In the genomic region with DNA sequence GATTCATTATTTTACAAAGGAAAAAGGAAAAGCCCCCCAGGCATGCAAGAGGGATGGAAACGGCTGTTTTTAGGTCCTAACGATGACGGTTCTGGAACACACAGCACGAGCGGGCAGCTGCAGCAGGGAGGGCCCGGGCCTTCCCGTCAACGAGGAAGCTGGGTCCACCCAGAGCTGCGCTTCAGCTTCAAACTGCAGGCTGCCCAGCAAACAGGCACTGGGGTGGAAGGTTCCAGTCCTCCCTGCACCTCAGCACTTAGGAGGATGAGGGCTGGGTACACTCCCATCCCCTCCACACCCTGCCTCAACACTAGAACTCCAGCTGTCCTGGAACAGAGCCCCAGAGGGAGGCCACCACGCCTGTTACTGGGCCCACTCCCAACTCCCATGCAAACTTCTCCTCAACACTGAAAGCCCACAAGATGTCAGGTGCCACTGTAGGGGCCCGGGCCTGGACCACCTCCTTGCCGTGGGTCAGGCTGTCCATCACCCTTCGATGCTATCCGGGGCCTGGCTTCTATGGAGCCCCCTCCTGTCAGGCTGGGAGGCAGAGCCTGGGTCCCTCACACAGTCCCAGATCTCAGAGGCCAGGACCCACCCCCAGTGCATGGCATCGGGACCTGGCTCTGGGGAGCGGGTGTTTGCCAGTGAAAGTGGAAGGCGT, we compare ENCODE assay signal across 26 cellular contexts. TPM values are rescaled to one million over a fixed set of nuclear protein-coding genes. Genes with fewer than 3 reads are reported as not detected.
DNase-seq lines count a peak whose midpoint lies in the region; ATAC-seq, FAIRE-seq and TF ChIP-seq lines count a peak whose summit lies in the region.
"Had no signal": no experiment of that assay in that cellular context is flagged by ENCODE, and none has a peak within 500 bp of the region (broad histone marks: within the 10 kb centered on the region; RNA-seq: fewer than 3 reads in every experiment).

No MANE protein-coding gene starts in this region.

- H2AK9ac ChIP-seq in IMR-90 (replicated peaks; ENCODE audit: low read depth, low read length, poor library complexity) = peak overlapping the region; percentile 28

- H3K36me3 Mint-ChIP-seq in activated CD8-positive, alpha-beta memory T cell treated with anti-CD3 and anti-CD28 coated beads, Interleukin-2, amount 10 ng/mL, durations not matched to agents 7 days and 5 days = no peaks in the 10 kb centered on the region
- H3K36me3 Mint-ChIP-seq in activated T-cell treated with anti-CD3 and anti-CD28 coated beads, Interleukin-2, amount 50 U/mL, for 24 hours (ENCODE audit: low read depth) = no peaks in the 10 kb centered on the region
- H3K36me3 Mint-ChIP-seq: CD4-positive, alpha-beta memory T cell had no signal

- no peak overlapping the region for H2BK15ac ChIP-seq in IMR-90 (ENCODE audit: low read depth, low read length)

- H4K20me1 ChIP-seq in IMR-90 (ENCODE audit: insufficient read depth, low read length) = no peaks in the 10 kb centered on the region

- no peaks in the 10 kb centered on the region for H3K9me3 Mint-ChIP-seq in activated CD8-positive, alpha-beta memory T cell treated with anti-CD3 and anti-CD28 coated beads, Interleukin-2, amount 10 ng/mL, durations not matched to agents 7 days and 5 days (ENCODE audit: low read depth)
- H3K9me3 Mint-ChIP-seq in activated T-cell treated with anti-CD3 and anti-CD28 coated beads, Interleukin-2, amount 50 U/mL, for 24 hours = no peaks in the 10 kb centered on the region
- H3K9me3 Mint-ChIP-seq: CD4-positive, alpha-beta memory T cell had no signal

- TF ChIP-seq RAD21 in IMR-90 (IDR thresholded peaks at IDR 0.05; ENCODE audit: low read length) = no peak

- BruUV-seq in IMR-90 (replicated peaks; lab: Mats Ljungman, UMichigan) = no TSS peak

- ATAC-seq in IMR-90 (ENCODE audit: low read depth) = no peak
- peak in 3 of 4 donors; percentile 17 to 54 (median 53) for ATAC-seq in heart left ventricle
- no peak for ATAC-seq in activated CD8-positive, alpha-beta memory T cell treated with anti-CD3 and anti-CD28 coated beads, Interleukin-2, amount 10 ng/mL, durations not matched to agents 7 days and 5 days
- no peak for ATAC-seq in HG03025 (IDR thresholded peaks at IDR 0.05; ENCODE audit: low FRiP score, unreplicated experiment)
- ATAC-seq: A549, GM12878, HCT116 had no signal

- H3K27me3 ChIP-seq in IMR-90 (ENCODE audit: control insufficient read depth, insufficient read depth, low read length) (peaks cover 2% of the 10 kb centered on the region; the same call in 1 of the 2 replicates), heart left ventricle (no peaks in the 10 kb centered on the region), sigmoid colon (no peaks in the 10 kb centered on the region)
- H3K27me3 ChIP-seq: Peyer's patch had no signal

- TF ChIP-seq CTCF in IMR-90 (conservative IDR thresholded peaks at IDR 0.05; ENCODE audit: low read depth, low read length) (no peak), heart left ventricle (IDR thresholded peaks at IDR 0.05) (no peak), kidney (IDR thresholded peaks at IDR 0.05; ENCODE audit: borderline replicate concordance, extremely low read depth, insufficient read depth) (no peak), sigmoid colon (IDR thresholded peaks at IDR 0.05) (no peak)

- no peak overlapping the region for H3K18ac ChIP-seq in IMR-90 (ENCODE audit: low read depth, low read length)

- no peak overlapping the region for H2BK120ac ChIP-seq in IMR-90 (ENCODE audit: low read depth, low read length)

- no peaks in the 10 kb centered on the region for H3K79me1 ChIP-seq in IMR-90 (ENCODE audit: low read depth in 1 of 2, low read length in 2 of 2)

- no peak overlapping the region for H3K56ac ChIP-seq in IMR-90 (ENCODE audit: extremely low read depth, insufficient read depth, low read length)

- H3K9ac ChIP-seq in IMR-90 (ENCODE audit: low read depth, low read length) (no peak overlapping the region), kidney (ENCODE audit: low read length in 2 of 2) (no peak overlapping the region)

- H3K27ac ChIP-seq in IMR-90 (ENCODE audit: insufficient read depth, low read length) = no peak overlapping the region
- H3K27ac ChIP-seq in heart left ventricle = peak overlapping the region in 2 of 12 donors; percentile 28 to 53
- H3K27ac ChIP-seq in kidney (ENCODE audit: low read depth in 2 of 2, low read length in 2 of 2) = no peak overlapping the region
- no peak overlapping the region for H3K27ac ChIP-seq in sigmoid colon
- H3K27ac ChIP-seq: A549, HL-60, Peyer's patch had no signal

- no peak overlapping the region for H3K23ac ChIP-seq in IMR-90 (ENCODE audit: low read depth, low read length)

- H4K91ac ChIP-seq in IMR-90 (ENCODE audit: insufficient read depth, low read depth, low read length) = no peak overlapping the region

- no peak overlapping the region for H3K4me3 Mint-ChIP-seq in activated CD8-positive, alpha-beta memory T cell treated with anti-CD3 and anti-CD28 coated beads, Interleukin-2, amount 10 ng/mL, durations not matched to agents 7 days and 5 days
- no peak overlapping the region for H3K4me3 Mint-ChIP-seq in activated T-cell treated with anti-CD3 and anti-CD28 coated beads, Interleukin-2, amount 50 U/mL, for 24 hours

- H3K9me3 ChIP-seq in IMR-90 (ENCODE audit: control insufficient read depth, insufficient read depth, low read length) = no peaks in the 10 kb centered on the region
- H3K9me3 ChIP-seq in heart left ventricle = no peaks in the 10 kb centered on the region
- H3K9me3 ChIP-seq in kidney (ENCODE audit: control insufficient read depth in 1 of 2, low read length in 2 of 2) = no peaks in the 10 kb centered on the region
- H3K9me3 ChIP-seq in sigmoid colon = no peaks in the 10 kb centered on the region
- H3K9me3 ChIP-seq: A549, Caco-2, Peyer's patch had no signal

- H3K27me3 Mint-ChIP-seq in activated CD8-positive, alpha-beta memory T cell treated with anti-CD3 and anti-CD28 coated beads, Interleukin-2, amount 10 ng/mL, durations not matched to agents 7 days and 5 days = no peaks in the 10 kb centered on the region
- H3K27me3 Mint-ChIP-seq in activated T-cell treated with anti-CD3 and anti-CD28 coated beads, Interleukin-2, amount 50 U/mL, for 24 hours = peaks cover 5% of the 10 kb centered on the region

- DNase-seq in IMR-90 (no peak), heart left ventricle (no peak), kidney (peak; percentile 56), sigmoid colon (peak; percentile 64), NOMO-1 (lab: John Stamatoyannopoulos, UW; ENCODE audit: unreplicated experiment in 2 of 2) (no peak)
- no peak for DNase-seq in activated CD8-positive, alpha-beta memory T cell treated with anti-CD3 and anti-CD28 coated beads, Interleukin-2, amount 10 ng/mL, durations not matched to agents 7 days and 5 days
- no peak for DNase-seq in activated T-cell treated with anti-CD3 and anti-CD28 coated beads, Interleukin-2, amount 50 U/mL, for 24 hours
- DNase-seq: C1 segment of cervical spinal cord; Caco-2; CD4-positive, alpha-beta memory T cell; DMS79; EL; GDM1; NCI-H1092; NCI-H1417 treated with DMSO at 0.1 percent for 48 hours; NCI-H1694 treated with DMSO at 0.1 percent for 48 hours; NCI-H2081; NCI-H2227 treated with DMSO at 0.1 percent for 48 hours; NCI-H526 treated with DMSO at 0.1 percent for 48 hours had no signal

- H3K27ac Mint-ChIP-seq in activated CD8-positive, alpha-beta memory T cell treated with anti-CD3 and anti-CD28 coated beads, Interleukin-2, amount 10 ng/mL, durations not matched to agents 7 days and 5 days = no peak overlapping the region
- H3K27ac Mint-ChIP-seq in activated T-cell treated with anti-CD3 and anti-CD28 coated beads, Interleukin-2, amount 50 U/mL, for 24 hours = no peak overlapping the region
- H3K27ac Mint-ChIP-seq: CD4-positive, alpha-beta memory T cell had no signal

- no peak overlapping the region for H2AFZ ChIP-seq in IMR-90 (replicated peaks; ENCODE audit: low read length, poor library complexity)

- H3K4ac ChIP-seq in IMR-90 (ENCODE audit: low read depth, low read length) = no peak overlapping the region

- no peak for FAIRE-seq in kidney (lab: Jason Lieb, UNC)
- FAIRE-seq: A549, GM12878 had no signal

- no peak for TF ChIP-seq POLR2A in IMR-90 (IDR thresholded peaks at IDR 0.05; ENCODE audit: low read depth, low read length)
- TF ChIP-seq POLR2A in heart left ventricle (IDR thresholded peaks at IDR 0.05) = no peak
- TF ChIP-seq POLR2A in sigmoid colon (IDR thresholded peaks at IDR 0.05) = no peak

- TF ChIP-seq EP300 in sigmoid colon (IDR thresholded peaks at IDR 0.05) = no peak

- intact Hi-C loops in IMR-90 (cut with micrococcal nuclease) (no loop called here), heart left ventricle (cut with DNase I) (loop anchor here in 1 of 10 donors (10.0 kb wide), 1 partner anchor 256 kb away; no protein-coding TSS in a partner anchor), kidney (cut with DNase I) (no loop called here), sigmoid colon (cut with DNase I) (no loop called here)

- no peaks in the 10 kb centered on the region for H3K9me1 ChIP-seq in IMR-90 (ENCODE audit: insufficient read depth, low read length)

- no peak overlapping the region for H3K4me3 ChIP-seq in IMR-90 (ENCODE audit: insufficient read depth, low read depth, low read length)
- H3K4me3 ChIP-seq in heart left ventricle = no peak overlapping the region
- no peak overlapping the region for H3K4me3 ChIP-seq in kidney (ENCODE audit: low read length in 2 of 2)
- H3K4me3 ChIP-seq in sigmoid colon = no peak overlapping the region
- H3K4me3 ChIP-seq: A549, GM12878, Peyer's patch had no signal

- CTCF ChIA-PET in IMR-90 (lab: Yijun Ruan, JAX) = no interaction called here
- CTCF ChIA-PET in activated CD8-positive, alpha-beta memory T cell treated with anti-CD3 and anti-CD28 coated beads, Interleukin-2, amount 10 ng/mL, durations not matched to agents 7 days and 5 days (lab: Charles Lee) = interaction anchor here (1.3 to 2.5 kb wide), 2 partner anchors 31 to 53 kb away, joined by 3 to 10 read pairs; partner anchors contain the start of gene RADIL

- H3K4me2 ChIP-seq in IMR-90 (ENCODE audit: low read depth, low read length) = no peak overlapping the region
- H3K4me2 ChIP-seq: A549 had no signal

- no peak overlapping the region for H3K14ac ChIP-seq in IMR-90 (replicated peaks; ENCODE audit: low read depth, low read length)

- H2BK5ac ChIP-seq in IMR-90 (ENCODE audit: low read depth, low read length, poor library complexity, severe bottlenecking) = no peak overlapping the region

- H3K4me1 ChIP-seq in IMR-90 (ENCODE audit: control insufficient read depth, insufficient read depth, low read length) (no peaks in the 10 kb centered on the region; the same call in 1 of the 2 replicates), heart left ventricle (peaks cover 0 to 5% (median 0%) of the 10 kb centered on the region in 12 donors), kidney (ENCODE audit: control insufficient read depth in 1 of 2, insufficient read depth in 1 of 2, low read depth in 1 of 2, low read length in 2 of 2) (no peaks in the 10 kb centered on the region), sigmoid colon (no peaks in the 10 kb centered on the region)
- H3K4me1 ChIP-seq: A549, Caco-2, Peyer's patch had no signal

- POLR2A ChIA-PET in IMR-90 (lab: Charles Lee; ENCODE audit: unreplicated experiment) = no interaction called here

- H2BK20ac ChIP-seq in IMR-90 (ENCODE audit: low read depth, low read length) = no peak overlapping the region

- dilution Hi-C loops in IMR-90 (cut with HindIII; ENCODE audit: low sequenced_read_pairs, unreplicated experiment) = no loop called here

- H4K8ac ChIP-seq in IMR-90 (ENCODE audit: low read depth in 2 of 2, low read length in 2 of 2) = no peak overlapping the region

- WGBS in IMR-90 (ENCODE audit: extremely low coverage in 2 of 2, insufficient read length in 1 of 2), 2 experiments = no CpG with 5 or more reads among the region's 17 CpGs
- WGBS in heart left ventricle, 4 donors = 66 to 86% (median 78%) methylated on average over 16 to 17 of the region's 17 CpGs
- 77 to 88% methylated on average over 17 of the region's 17 CpGs for WGBS in sigmoid colon, 2 donors

- H3K36me3 ChIP-seq in IMR-90 (ENCODE audit: control insufficient read depth, insufficient read depth, low read length) (no peaks in the 10 kb centered on the region), heart left ventricle (peaks cover 0 to 12% (median 0%) of the 10 kb centered on the region in 9 donors), kidney (ENCODE audit: control insufficient read depth in 1 of 2, insufficient read depth in 2 of 2, low read length in 2 of 2) (no peaks in the 10 kb centered on the region), sigmoid colon (no peaks in the 10 kb centered on the region)
- H3K36me3 ChIP-seq: Peyer's patch had no signal

- no peaks in the 10 kb centered on the region for H3K4me1 Mint-ChIP-seq in activated CD8-positive, alpha-beta memory T cell treated with anti-CD3 and anti-CD28 coated beads, Interleukin-2, amount 10 ng/mL, durations not matched to agents 7 days and 5 days
- H3K4me1 Mint-ChIP-seq in activated T-cell treated with anti-CD3 and anti-CD28 coated beads, Interleukin-2, amount 50 U/mL, for 24 hours (ENCODE audit: low read depth) = peaks cover 3% of the 10 kb centered on the region

- H2AK5ac ChIP-seq in IMR-90 (ENCODE audit: low read depth, low read length) = no peak overlapping the region

- no peak overlapping the region for H4K5ac ChIP-seq in IMR-90 (ENCODE audit: low read depth, low read length)

- in situ Hi-C loops in IMR-90 (cut with MboI; ENCODE audit: low sequenced_read_pairs) = no loop called here

RNA-seq across cellular contexts. Expression of gene PAPOLB, which starts 33.0 kb away (rescaled TPM):
- total RNA-seq in IMR-90 (2012; rRNA removed) (under 0.01 TPM in 2 replicates), heart left ventricle (under 1 TPM in 4 of 9 donors, not detected in 5; 0.05 to 0.38 (median 0.09) TPM), kidney (0.06 TPM), sigmoid colon (1 to 10 TPM in 1 of 4 donors, under 1 TPM in 2, not detected in 1; 0.27 to 1.1 (median 0.49) TPM)
- polyA plus RNA-seq in IMR-90 (2012; rRNA removed) (not detected in 2 replicates), heart left ventricle (under 1 TPM; 0.03 to 0.11 TPM), kidney (ENCODE audit: insufficient read depth, low read depth, low replicate concordance) (not detected), sigmoid colon (under 1 TPM in 1 of 3 donors, not detected in 2; 0.03 TPM)
- polyA plus RNA-seq in IMR-90 (2012; cell fraction: cytosol; rRNA removed) = not detected in 2 replicates
- not detected in 2 replicates for polyA plus RNA-seq in IMR-90 (2012; cell fraction: nucleus; rRNA removed; ENCODE audit: low replicate concordance)
- total RNA-seq in activated CD8-positive, alpha-beta memory T cell treated with anti-CD3 and anti-CD28 coated beads, Interleukin-2, amount 10 ng/mL, durations not matched to agents 7 days and 5 days = under 1 TPM in 1 of 2 experiments, not detected in 1; 0.06 TPM
- total RNA-seq: Caco-2; CD4-positive, alpha-beta memory T cell; GM12878; OCI-LY7; Peyer's patch had no signal
- polyA plus RNA-seq: A549; CD4-positive, alpha-beta memory T cell had no signal

RNA-seq across cellular contexts. Expression of gene AP5Z1, which starts 53.4 kb away (rescaled TPM):
- total RNA-seq in IMR-90 (2012; rRNA removed) (9.2 and 9.7 TPM in 2 replicates), heart left ventricle (10 to 100 TPM in 7 of 9 donors, 1 to 10 TPM in 2; 8.4 to 31.9 (median 12.0) TPM), kidney (38.5 TPM), sigmoid colon (10 to 100 TPM; 17.1 to 24.6 (median 19.8) TPM)
- polyA plus RNA-seq in IMR-90 (2012; rRNA removed) (38.7 and 46.1 TPM in 2 replicates), heart left ventricle (10 to 100 TPM; 14.9 to 17.3 TPM), kidney (ENCODE audit: insufficient read depth, low read depth, low replicate concordance) (23.4 TPM), sigmoid colon (10 to 100 TPM; 16.8 to 66.0 (median 20.3) TPM)
- polyA plus RNA-seq in IMR-90 (2012; cell fraction: cytosol; rRNA removed) = 18.8 and 31.7 TPM in 2 replicates
- polyA plus RNA-seq in IMR-90 (2012; cell fraction: nucleus; rRNA removed; ENCODE audit: low replicate concordance) = 152 and 486 TPM in 2 replicates
- 10 to 100 TPM; 51.2 to 57.5 TPM for total RNA-seq in activated CD8-positive, alpha-beta memory T cell treated with anti-CD3 and anti-CD28 coated beads, Interleukin-2, amount 10 ng/mL, durations not matched to agents 7 days and 5 days

RNA-seq across cellular contexts. Expression of gene RADIL, which starts 54.7 kb away (rescaled TPM):
- total RNA-seq in IMR-90 (2012; rRNA removed) = 0.18 TPM in 1 of 2 replicates, not detected in the other
- polyA plus RNA-seq in IMR-90 (2012; rRNA removed) = 0.36 and 0.48 TPM in 2 replicates
- polyA plus RNA-seq in IMR-90 (2012; cell fraction: cytosol; rRNA removed) = 0.23 and 0.42 TPM in 2 replicates
- polyA plus RNA-seq in IMR-90 (2012; cell fraction: nucleus; rRNA removed; ENCODE audit: low replicate concordance) = 0.49 and 0.70 TPM in 2 replicates
- total RNA-seq in heart left ventricle = 1 to 10 TPM; 1.1 to 9.0 (median 3.4) TPM
- polyA plus RNA-seq in heart left ventricle = 1 to 10 TPM; 2.1 to 3.5 TPM
- total RNA-seq in kidney = 1.0 TPM
- 1.7 TPM for polyA plus RNA-seq in kidney (ENCODE audit: insufficient read depth, low read depth, low replicate concordance)
- total RNA-seq in sigmoid colon = 10 to 100 TPM in 1 of 4 donors, 1 to 10 TPM in 3; 5.6 to 10.8 (median 6.7) TPM
- polyA plus RNA-seq in sigmoid colon = 1 to 10 TPM; 1.2 to 2.3 (median 1.4) TPM
- under 1 TPM in 1 of 2 experiments, not detected in 1; 0.12 TPM for total RNA-seq in activated CD8-positive, alpha-beta memory T cell treated with anti-CD3 and anti-CD28 coated beads, Interleukin-2, amount 10 ng/mL, durations not matched to agents 7 days and 5 days
- total RNA-seq: Caco-2; CD4-positive, alpha-beta memory T cell had no signal
- polyA plus RNA-seq: CD4-positive, alpha-beta memory T cell had no signal

Comparison
In these comparisons a context has a peak if more than half of its experiments do, and no peak if none do; other contexts are left out.
1. ATAC-seq: peak in heart left ventricle (3 of 4); none in IMR-90 (single experiment), activated CD8-positive, alpha-beta memory T cell treated with anti-CD3 and anti-CD28 coated beads, Interleukin-2, amount 10 ng/mL, durations not matched to agents 7 days and 5 days (single experiment) and HG03025 (single experiment).
2. DNase-seq: peak in kidney (single experiment) and sigmoid colon (single experiment); none in IMR-90 (single experiment), heart left ventricle (0 of 5), NOMO-1 (0 of 2), activated CD8-positive, alpha-beta memory T cell treated with anti-CD3 and anti-CD28 coated beads, Interleukin-2, amount 10 ng/mL, durations not matched to agents 7 days and 5 days (single experiment) and activated T-cell treated with anti-CD3 and anti-CD28 coated beads, Interleukin-2, amount 50 U/mL, for 24 hours (single experiment).